8 cellular contexts compared by ENCODE assay signal in the genomic region with DNA sequence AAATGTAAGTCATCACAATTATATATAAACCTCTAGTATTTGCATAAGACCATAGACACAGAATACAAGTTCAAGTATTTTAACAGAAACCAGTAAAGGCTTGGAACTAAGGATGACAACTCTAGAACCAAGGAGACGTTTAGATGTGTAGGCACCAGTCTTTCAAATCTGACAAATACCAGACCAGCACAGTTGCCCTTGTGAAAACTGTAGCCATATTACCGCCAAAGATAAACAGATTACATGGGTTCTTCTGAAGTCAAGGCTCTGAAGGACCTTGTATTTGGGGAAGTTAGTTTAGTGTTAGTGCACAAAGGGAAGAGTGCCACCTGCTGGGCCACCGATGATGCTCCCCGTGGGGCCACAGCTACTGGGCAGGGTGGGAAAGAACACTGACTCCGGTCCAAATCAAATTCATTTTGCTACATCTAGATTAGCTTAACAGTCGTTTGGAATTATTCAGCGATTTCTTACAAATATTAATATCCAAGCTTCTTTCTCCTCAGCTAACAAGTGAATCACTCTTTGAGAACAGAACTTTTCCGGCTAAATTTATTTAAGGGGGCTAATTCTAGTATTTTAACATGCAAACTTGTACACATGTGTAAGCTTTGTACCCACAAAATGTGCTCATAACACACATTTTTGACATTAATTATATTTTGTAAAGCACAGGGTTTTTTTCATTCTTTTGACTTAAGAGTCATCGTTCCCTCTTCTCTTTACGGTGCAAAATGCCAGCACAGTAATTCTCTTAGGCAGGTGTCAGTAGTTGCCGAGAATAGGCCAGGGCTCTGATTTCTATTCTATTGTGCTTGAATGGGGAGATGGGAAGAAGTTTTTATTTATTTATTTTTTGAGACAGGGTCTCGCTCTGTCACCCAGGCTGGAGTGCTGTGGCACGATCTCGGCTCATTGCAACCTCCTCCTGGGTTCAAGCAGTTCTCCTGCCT. TPM values are rescaled to one million over a fixed set of nuclear protein-coding genes. Genes with fewer than 3 reads are reported as not detected.
DNase-seq lines count a peak whose midpoint lies in the region; ATAC-seq and TF ChIP-seq lines count a peak whose summit lies in the region.

No MANE protein-coding gene starts in this region.

- DNase-seq in NAMALWA (ENCODE audit: low spot score) (peak; percentile 83), Right ventricle myocardium inferior (ENCODE audit: missing footprints) (peak; percentile 91), putamen (ENCODE audit: low spot score) (peak; percentile 19), middle frontal gyrus (ENCODE audit: extremely low spot score, low spot score) (no peak)
- DNase-seq in activated naive CD4-positive, alpha-beta T cell treated with Interleukin-2 at 50 U/mL for 16 hours, result peak; percentile 81

- intact Hi-C loops in Right ventricle myocardium inferior (cut with DNase I), result loop anchor here (1.0 kb wide), 1 partner anchor 177 kb away; no protein-coding TSS in a partner anchor

- TF ChIP-seq CTCF in GM12873 (IDR thresholded peaks at IDR 0.05; ENCODE audit: insufficient read depth, low read depth, low read length, missing control alignments), result peak; percentile 95

- ATAC-seq in HG02571 (IDR thresholded peaks at IDR 0.05; ENCODE audit: unreplicated experiment) (peak; percentile 99), SK-N-SH treated with all-trans-retinoic acid at 6 μM for 48 hours (peak; percentile 100), Right ventricle myocardium inferior (peak; percentile 98)

TF ChIP-seq in SK-N-SH treated with all-trans-retinoic acid at 6 μM for 48 hours, 23 proteins besides CTCF, POLR2A, EP300 and RAD21:
- TF ChIP-seq ZC3H10 (CRISPR knock-in tag; IDR thresholded peaks at IDR 0.05), result peak; percentile 33; the same call in 1 of the 2 replicates
- no peak for TF ChIP-seq TCF4 (CRISPR knock-in tag; IDR thresholded peaks at IDR 0.05; ENCODE audit: borderline replicate concordance)
TF ChIP-seq in SK-N-SH treated with all-trans-retinoic acid at 6 μM for 48 hours: peak in this region for 1.

RNA-seq across cellular contexts. Expression of a gene that starts 8.0 kb away (rescaled TPM):
- total RNA-seq in Right ventricle myocardium inferior, result 354 TPM
